Comparison of ENCODE assay signal across 8 cellular contexts in the genomic region with DNA sequence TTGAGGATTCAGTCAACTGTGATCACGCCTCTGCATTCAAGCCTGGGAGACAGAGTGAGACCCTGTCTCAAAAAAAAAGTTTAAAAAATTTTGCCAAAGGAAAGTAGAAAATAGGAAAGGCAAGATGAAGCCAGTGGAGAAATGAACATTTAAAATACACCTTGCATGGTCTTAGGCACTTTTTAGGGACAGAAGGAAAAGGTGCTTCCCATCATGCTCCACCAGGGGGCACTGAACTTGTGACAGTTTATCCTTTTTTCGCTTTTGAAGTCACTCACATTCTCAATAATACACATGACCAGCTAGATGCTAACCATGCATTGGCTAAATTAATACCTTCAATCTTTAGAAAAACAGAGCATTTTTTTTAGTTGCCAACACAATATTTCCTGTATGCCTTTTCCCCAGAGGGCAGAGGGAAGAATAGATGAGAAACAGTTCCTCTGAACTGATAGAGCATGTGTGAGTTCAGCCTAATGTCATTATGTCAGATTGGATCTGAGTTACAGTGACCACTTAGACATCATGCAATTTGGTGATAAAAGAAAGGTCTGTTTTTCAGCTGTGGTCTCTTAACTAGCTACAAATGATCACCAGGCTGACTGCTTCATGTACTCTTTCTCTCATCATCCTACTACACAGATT.
DNase-seq lines count a peak whose midpoint lies in the region; ATAC-seq and TF ChIP-seq lines count a peak whose summit lies in the region.

No MANE protein-coding gene starts in this region.

- no peak overlapping the region for H2AFZ ChIP-seq in osteoblast (ENCODE audit: low read length)

- ATAC-seq in activated CD8-positive, alpha-beta T cell treated with anti-CD3 and anti-CD28 coated beads, Interleukin-2, amount 10 ng/mL, durations not matched to agents 7 days and 5 days, result no peak
- ATAC-seq in GM18868 (IDR thresholded peaks at IDR 0.05; ENCODE audit: unreplicated experiment), result no peak

- no peak overlapping the region for H3K4me3 ChIP-seq in esophagus squamous epithelium
- no peak overlapping the region for H3K4me3 ChIP-seq in osteoblast (ENCODE audit: insufficient read depth, low read length)
- no peak overlapping the region for H3K4me3 ChIP-seq in uterus

- H3K4me1 ChIP-seq in esophagus squamous epithelium (no peaks in the 10 kb centered on the region), osteoblast (ENCODE audit: insufficient read depth, low read length) (no peaks in the 10 kb centered on the region), uterus (no peaks in the 10 kb centered on the region)

- POLR2A ChIA-PET in activated CD8-positive, alpha-beta T cell treated with anti-CD3 and anti-CD28 coated beads, Interleukin-2, amount 10 ng/mL, durations not matched to agents 7 days and 5 days (lab: Charles Lee), result no interaction called here

- no peak overlapping the region for H3K27ac Mint-ChIP-seq in activated CD8-positive, alpha-beta T cell treated with anti-CD3 and anti-CD28 coated beads, Interleukin-2, amount 10 ng/mL, durations not matched to agents 7 days and 5 days

- peak; percentile 32 for TF ChIP-seq CTCF in GM13976 (IDR thresholded peaks at IDR 0.05; ENCODE audit: borderline replicate concordance, control extremely low read depth, extremely low read depth, insufficient read depth, missing control alignments)
- TF ChIP-seq CTCF in esophagus squamous epithelium (IDR thresholded peaks at IDR 0.05), result peak; percentile 35 to 77 (median 64)
- peak; percentile 38 for TF ChIP-seq CTCF in osteoblast (IDR thresholded peaks at IDR 0.05; ENCODE audit: extremely low read depth, low read depth, low read length)
- TF ChIP-seq CTCF in uterus (IDR thresholded peaks at IDR 0.05), result peak in 3 of 4 experiments; percentile 8 to 45 (median 40)

- H3K9me3 ChIP-seq in esophagus squamous epithelium, result peaks cover 3 to 10% (median 6%) of the 10 kb centered on the region in 3 donors
- no peaks in the 10 kb centered on the region for H3K9me3 ChIP-seq in osteoblast (ENCODE audit: low read depth, low read length)
- no peaks in the 10 kb centered on the region for H3K9me3 ChIP-seq in uterus

- in situ Hi-C loops in GM13976 (cut with MboI; ENCODE audit: low sequenced_read_pairs, unreplicated experiment), result no loop called here

- H3K36me3 Mint-ChIP-seq in activated CD8-positive, alpha-beta T cell treated with anti-CD3 and anti-CD28 coated beads, Interleukin-2, amount 10 ng/mL, durations not matched to agents 7 days and 5 days (ENCODE audit: low read depth), result no peaks in the 10 kb centered on the region

- H3K79me2 ChIP-seq in osteoblast (ENCODE audit: insufficient read depth, low read length), result no peaks in the 10 kb centered on the region

- H3K36me3 ChIP-seq in esophagus squamous epithelium (no peaks in the 10 kb centered on the region), osteoblast (ENCODE audit: insufficient read depth, low read length) (no peaks in the 10 kb centered on the region), uterus (no peaks in the 10 kb centered on the region)

- peak; percentile 42 for DNase-seq in AG08395 (ENCODE audit: low spot score)
- DNase-seq in GM13976 (ENCODE audit: low spot score), result no peak
- peak; percentile 25 for DNase-seq in NCI-H2171 (lab: John Stamatoyannopoulos, UW)
- peak; percentile 69 for DNase-seq in activated CD8-positive, alpha-beta T cell treated with anti-CD3 and anti-CD28 coated beads, Interleukin-2, amount 10 ng/mL, durations not matched to agents 7 days and 5 days
- DNase-seq in esophagus squamous epithelium (lab: John Stamatoyannopoulos, UW), result no peak
- no peak for DNase-seq in osteoblast (ENCODE audit: insufficient read length, low spot score, missing footprints)
- DNase-seq in uterus, result no peak

- CTCF ChIA-PET in activated CD8-positive, alpha-beta T cell treated with anti-CD3 and anti-CD28 coated beads, Interleukin-2, amount 10 ng/mL, durations not matched to agents 7 days and 5 days (lab: Charles Lee), result interaction anchor here (0.6 to 1.7 kb wide), 10 partner anchors 9 to 263 kb away, joined by 3 to 5 read pairs (median 3); no protein-coding TSS in a partner anchor

- H3K27ac ChIP-seq in esophagus squamous epithelium (no peak overlapping the region), osteoblast (ENCODE audit: low read depth, low read length) (no peak overlapping the region), uterus (no peak overlapping the region)

- H4K20me1 ChIP-seq in osteoblast (ENCODE audit: insufficient read depth, low read length), result no peaks in the 10 kb centered on the region

- H3K9me3 Mint-ChIP-seq in activated CD8-positive, alpha-beta T cell treated with anti-CD3 and anti-CD28 coated beads, Interleukin-2, amount 10 ng/mL, durations not matched to agents 7 days and 5 days (ENCODE audit: insufficient read depth), result peaks cover 3% of the 10 kb centered on the region

- intact Hi-C loops in esophagus squamous epithelium (cut with DNase I), result no loop called here
- intact Hi-C loops in uterus (cut with DNase I; ENCODE audit: low total_unique reads), result no loop called here

- 47 to 50% methylated on average over 2 of the region's 2 CpGs for WGBS in esophagus squamous epithelium, 2 donors

- H3K4me2 ChIP-seq in osteoblast (ENCODE audit: insufficient read depth, low read length), result no peak overlapping the region

- H3K27me3 Mint-ChIP-seq in activated CD8-positive, alpha-beta T cell treated with anti-CD3 and anti-CD28 coated beads, Interleukin-2, amount 10 ng/mL, durations not matched to agents 7 days and 5 days (ENCODE audit: low read depth), result no peaks in the 10 kb centered on the region

- TF ChIP-seq POLR2A in esophagus squamous epithelium (IDR thresholded peaks at IDR 0.05), result no peak
- TF ChIP-seq POLR2A in uterus (IDR thresholded peaks at IDR 0.05), result no peak

- H3K4me3 Mint-ChIP-seq in activated CD8-positive, alpha-beta T cell treated with anti-CD3 and anti-CD28 coated beads, Interleukin-2, amount 10 ng/mL, durations not matched to agents 7 days and 5 days, result no peak overlapping the region

- H3K4me1 Mint-ChIP-seq in activated CD8-positive, alpha-beta T cell treated with anti-CD3 and anti-CD28 coated beads, Interleukin-2, amount 10 ng/mL, durations not matched to agents 7 days and 5 days (ENCODE audit: low read depth), result no peaks in the 10 kb centered on the region

- no peaks in the 10 kb centered on the region for H3K27me3 ChIP-seq in esophagus squamous epithelium
- no peaks in the 10 kb centered on the region for H3K27me3 ChIP-seq in osteoblast (ENCODE audit: insufficient read depth, low read length)
- no peaks in the 10 kb centered on the region for H3K27me3 ChIP-seq in uterus

Comparison
In these comparisons a context has a peak if more than half of its experiments do, and no peak if none do; other contexts are left out.
1. DNase-seq: peak in AG08395 (single experiment), NCI-H2171 (single experiment) and activated CD8-positive, alpha-beta T cell treated with anti-CD3 and anti-CD28 coated beads, Interleukin-2, amount 10 ng/mL, durations not matched to agents 7 days and 5 days (single experiment); none in GM13976 (single experiment), esophagus squamous epithelium (single experiment), osteoblast (single experiment) and uterus (0 of 2).
2. Peak in every context shown above with its lines, with median percentiles within 50 percentile points of each other: CTCF ChIP-seq.